Comparison of ENCODE assay signal across 1 cellular context in genomic region chr2:224904390-224904789, GRCh38.
TF ChIP-seq lines count a peak whose summit lies in the region.

No MANE protein-coding gene starts in this region.

TF ChIP-seq in GM23338, 12 proteins besides CTCF, POLR2A, EP300 and RAD21 (continued from another document):
- no peak for TF ChIP-seq ZNF462 (CRISPR knock-in tag; IDR thresholded peaks at IDR 0.05)
- TF ChIP-seq ZNF114 (CRISPR knock-in tag; IDR thresholded peaks at IDR 0.05), result no peak
- TF ChIP-seq ZNF331 (CRISPR knock-in tag; IDR thresholded peaks at IDR 0.05; ENCODE audit: low read depth), result no peak
- TF ChIP-seq CREB1 (CRISPR knock-in tag; IDR thresholded peaks at IDR 0.05; ENCODE audit: low read depth), result no peak
